Comparison of ENCODE assay signal across 11 cellular contexts in the genomic region with DNA sequence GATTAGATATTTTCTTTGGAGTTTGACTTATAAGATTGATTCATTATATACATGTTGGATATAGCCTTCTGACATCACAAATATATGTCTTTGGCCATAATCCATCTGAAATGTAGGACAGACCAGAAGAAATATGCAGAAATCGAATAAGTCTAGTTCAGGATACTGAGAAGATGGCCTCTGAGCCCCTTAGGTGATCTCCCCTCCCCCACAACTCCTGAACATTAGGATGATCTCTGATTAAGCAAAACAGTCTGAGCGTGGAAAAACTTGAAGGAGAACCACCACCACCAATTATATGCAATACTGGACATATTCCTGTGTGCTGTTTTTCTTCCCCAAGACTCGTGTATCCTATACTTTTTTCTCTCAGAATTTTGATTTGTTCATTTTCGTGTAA. TPM values are rescaled to one million over a fixed set of nuclear protein-coding genes. Genes with fewer than 3 reads are reported as not detected.
DNase-seq lines count a peak whose midpoint lies in the region; ATAC-seq and TF ChIP-seq lines count a peak whose summit lies in the region.
"Had no signal": no experiment of that assay in that cellular context is flagged by ENCODE, and none has a peak within 500 bp of the region (broad histone marks: within the 10 kb centered on the region; RNA-seq: fewer than 3 reads in every experiment).

No MANE protein-coding gene starts in this region.

- peaks cover 84% of the 10 kb centered on the region for H3K79me2 ChIP-seq in KMS-11 (ENCODE audit: insufficient read depth, low read depth)

- no peak overlapping the region for H3K27ac Mint-ChIP-seq in Caco-2 (ENCODE audit: unreplicated experiment)
- peak overlapping the region; percentile 85 for H3K27ac Mint-ChIP-seq in nephron progenitor cell

- no peak overlapping the region for H3K4me3 ChIP-seq in Caco-2 (ENCODE audit: low read depth, low read length)
- no peak overlapping the region for H3K4me3 ChIP-seq in KMS-11 (IDR thresholded peaks at IDR 0.05; ENCODE audit: insufficient read depth, low read depth, low read length)
- H3K4me3 ChIP-seq in breast epithelium: peak overlapping the region in 1 of 3 donors; percentile 29

- intact Hi-C loops in Caco-2 (cut with micrococcal nuclease; ENCODE audit: unreplicated experiment): no loop called here
- intact Hi-C loops in breast epithelium (cut with DNase I; ENCODE audit: low total_unique reads): no loop called here

- H3K4me1 Mint-ChIP-seq in Caco-2 (ENCODE audit: low read depth, unreplicated experiment) (peaks cover 28% of the 10 kb centered on the region), nephron progenitor cell (peaks cover 71% of the 10 kb centered on the region)

- POLR2A ChIA-PET in Caco-2 (lab: Charles Lee): no interaction called here

- H3K9me3 ChIP-seq in Caco-2: no peaks in the 10 kb centered on the region
- H3K9me3 ChIP-seq in breast epithelium: no peaks in the 10 kb centered on the region
- H3K9me3 ChIP-seq: pancreas had no signal

- DNase-seq in Caco-2: no peak
- DNase-seq in breast epithelium (ENCODE audit: low spot score in 2 of 2): no peak
- DNase-seq in nephron progenitor cell: peak; percentile 16
- DNase-seq in amniotic stem cell (lab: John Stamatoyannopoulos, UW): no peak
- DNase-seq in NCI-H345 (lab: John Stamatoyannopoulos, UW): no peak
- DNase-seq in NCI-H1048 (lab: John Stamatoyannopoulos, UW): no peak
- DNase-seq: activated naive CD4-positive, alpha-beta T cell treated with anti-CD3 and anti-CD28 coated beads, Interleukin-2, amount 10 ng/mL, durations not matched to agents 7 days and 5 days; NCI-H1436; pancreas had no signal

- TF ChIP-seq POLR2A in breast epithelium (IDR thresholded peaks at IDR 0.05): no peak

- H3K9me3 Mint-ChIP-seq in Caco-2 (ENCODE audit: unreplicated experiment): no peaks in the 10 kb centered on the region
- peaks cover 3% of the 10 kb centered on the region for H3K9me3 Mint-ChIP-seq in nephron progenitor cell
- H3K9me3 Mint-ChIP-seq: activated naive CD4-positive, alpha-beta T cell treated with anti-CD3 and anti-CD28 coated beads, Interleukin-2, amount 10 ng/mL, durations not matched to agents 7 days and 5 days had no signal

- H3K36me3 Mint-ChIP-seq in Caco-2 (ENCODE audit: insufficient read depth, unreplicated experiment): peaks cover 26% of the 10 kb centered on the region
- peaks cover 10% of the 10 kb centered on the region for H3K36me3 Mint-ChIP-seq in nephron progenitor cell (ENCODE audit: low read depth)

- H3K4me1 ChIP-seq in Caco-2: peaks cover 55% of the 10 kb centered on the region
- peaks cover 60% of the 10 kb centered on the region for H3K4me1 ChIP-seq in KMS-11 (ENCODE audit: low read depth, poor library complexity, severe bottlenecking)
- peaks cover 3 to 30% of the 10 kb centered on the region in 2 donors for H3K4me1 ChIP-seq in breast epithelium

- H2AFZ ChIP-seq in KMS-11 (ENCODE audit: low read depth): no peak overlapping the region

- no peaks in the 10 kb centered on the region for H3K27me3 Mint-ChIP-seq in Caco-2 (ENCODE audit: insufficient read depth, unreplicated experiment)
- no peaks in the 10 kb centered on the region for H3K27me3 Mint-ChIP-seq in nephron progenitor cell (ENCODE audit: low read depth, poor library complexity)

- no peaks in the 10 kb centered on the region for H3K36me3 ChIP-seq in Caco-2 (ENCODE audit: control insufficient read depth, insufficient read depth, low read length)
- H3K36me3 ChIP-seq in KMS-11 (ENCODE audit: insufficient read depth): no peaks in the 10 kb centered on the region
- H3K36me3 ChIP-seq in breast epithelium: no peaks in the 10 kb centered on the region
- H3K36me3 ChIP-seq: pancreas had no signal

- 0 out of 2 replicates have a peak overlapping the region, but pooled peaks have one; percentile 18 for H3K9ac ChIP-seq in KMS-11

- BruUV-seq in Caco-2 (replicated peaks; lab: Mats Ljungman, UMichigan): no TSS peak

- H3K4me3 Mint-ChIP-seq in Caco-2 (ENCODE audit: unreplicated experiment): peak overlapping the region; percentile 52
- H3K4me3 Mint-ChIP-seq in nephron progenitor cell: peak overlapping the region; percentile 99

- H3K4me2 ChIP-seq in KMS-11: peak overlapping the region; percentile 92

- no peak for ATAC-seq in GM19455 (IDR thresholded peaks at IDR 0.05; ENCODE audit: unreplicated experiment)
- ATAC-seq: pancreas had no signal

- TF ChIP-seq CTCF in Caco-2 (IDR thresholded peaks at IDR 0.05; ENCODE audit: insufficient read depth in 1 of 2, low read depth in 1 of 2, low read length in 1 of 2, severe bottlenecking in 1 of 2, unreplicated experiment in 1 of 2) (no peak), KMS-11 (conservative IDR thresholded peaks at IDR 0.05; ENCODE audit: low read depth, low read length) (no peak), breast epithelium (IDR thresholded peaks at IDR 0.05) (no peak), nephron progenitor cell (IDR thresholded peaks at IDR 0.05) (no peak)

- H3K27ac ChIP-seq in KMS-11 (no peak overlapping the region), breast epithelium (peak overlapping the region; percentile 60 to 100)

- H4K20me1 ChIP-seq in KMS-11 (ENCODE audit: insufficient read depth): peaks cover 56% of the 10 kb centered on the region

- CTCF ChIA-PET in Caco-2 (lab: Charles Lee): no interaction called here

- no peaks in the 10 kb centered on the region for H3K27me3 ChIP-seq in Caco-2 (replicated peaks; ENCODE audit: control insufficient read depth, insufficient read depth, low read length)
- no peaks in the 10 kb centered on the region for H3K27me3 ChIP-seq in KMS-11 (ENCODE audit: insufficient read depth, low read depth)
- H3K27me3 ChIP-seq in breast epithelium: no peaks in the 10 kb centered on the region
- H3K27me3 ChIP-seq: pancreas had no signal

RNA-seq across cellular contexts. Expression of gene SETD5, which starts 3.2 kb away (rescaled TPM):
- total RNA-seq in Caco-2 (2022) (140 and 155 TPM in 2 replicates), breast epithelium (100 to 1,000 TPM in 2 of 3 donors, 10 to 100 TPM in 1; 63.0 to 135 (median 118) TPM)

RNA-seq across cellular contexts. Expression of gene THUMPD3, which starts 37.8 kb away (rescaled TPM):
- total RNA-seq in Caco-2 (2022) (56.0 and 62.2 TPM in 2 replicates), breast epithelium (10 to 100 TPM; 22.2 to 36.4 (median 25.2) TPM)
